ENCODE assay signal across 24 cellular contexts in genomic region chr11:571802-572185, GRCh38.
"Had no signal": no experiment of that assay in that cellular context is flagged by ENCODE, and none has a peak within 500 bp of the region (broad histone marks: within the 10 kb centered on the region; RNA-seq: fewer than 3 reads in every experiment).

No MANE protein-coding gene starts in this region.

- H3K27ac Mint-ChIP-seq: immature natural killer cell; memory B cell; naive B cell; nephron progenitor cell; stimulated activated naive B cell treated with anti-CD40 and anti-IgM and Interleukin-4, amounts not matched to agents 10 μg/mL and 1 μg/mL and 100 μg/mL, for 72 hours; stimulated activated naive CD8-positive, alpha-beta T cell treated with anti-CD3 and anti-CD28 coated beads, Interleukin-15, amount 100 ng/mL, for 72 hours had no signal

- H3K9me3 ChIP-seq: colonic mucosa, esophagus squamous epithelium, gastroesophageal sphincter, left ventricle myocardium inferior, lower lobe of right lung, sigmoid colon, testis, tibial nerve had no signal

- H3K27me3 ChIP-seq: colonic mucosa, gastroesophageal sphincter, testis, tibial nerve had no signal

- H3K4me3 ChIP-seq: colonic mucosa, esophagus squamous epithelium, gastroesophageal sphincter, left ventricle myocardium inferior, lower lobe of right lung, sigmoid colon, skin epidermis, testis, tibial nerve had no signal

- DNase-seq: colonic mucosa; dermis blood vessel endothelial cell; esophagus squamous epithelium; foreskin fibroblast; glutamatergic neuron; immature natural killer cell; left cardiac atrium; left ventricle myocardium inferior; lower lobe of right lung; midbrain; naive B cell; nephron progenitor cell; posterior cingulate gyrus; sigmoid colon; stimulated activated CD4-positive, alpha-beta T cell treated with anti-CD3 and anti-CD28 coated beads, Interleukin-2, amount 100 ng/mL, for 24 hours; stimulated activated CD4-positive, alpha-beta T cell treated with anti-CD3 and anti-CD28 coated beads, Interleukin-4, amount 100 ng/mL, for 4 hours; stimulated activated naive B cell treated with anti-CD40 and anti-IgM and Interleukin-4, amounts not matched to agents 10 μg/mL and 1 μg/mL and 100 μg/mL, for 72 hours; stimulated activated naive CD8-positive, alpha-beta T cell treated with anti-CD3 and anti-CD28 coated beads, Interleukin-15, amount 100 ng/mL, for 72 hours; testis had no signal

- H3K36me3 ChIP-seq: colonic mucosa, esophagus squamous epithelium, gastroesophageal sphincter, left ventricle myocardium inferior, lower lobe of right lung, sigmoid colon, tibial nerve had no signal

- H3K4me3 Mint-ChIP-seq: immature natural killer cell; memory B cell; nephron progenitor cell; stimulated activated naive B cell treated with anti-CD40 and anti-IgM and Interleukin-4, amounts not matched to agents 10 μg/mL and 1 μg/mL and 100 μg/mL, for 72 hours; stimulated activated naive CD8-positive, alpha-beta T cell treated with anti-CD3 and anti-CD28 coated beads, Interleukin-15, amount 100 ng/mL, for 72 hours had no signal

- H3K27ac ChIP-seq: colonic mucosa, esophagus squamous epithelium, gastroesophageal sphincter, left ventricle myocardium inferior, lower lobe of right lung, sigmoid colon, skin epidermis, testis, tibial nerve had no signal

- FAIRE-seq: keratinocyte had no signal

- ATAC-seq: gastroesophageal sphincter; left cardiac atrium; lower lobe of right lung; stimulated activated naive B cell treated with anti-CD40 and anti-IgM and Interleukin-4, amounts not matched to agents 10 μg/mL and 1 μg/mL and 100 μg/mL, for 72 hours; stimulated activated naive CD8-positive, alpha-beta T cell treated with anti-CD3 and anti-CD28 coated beads, Interleukin-15, amount 100 ng/mL, for 72 hours had no signal

- H3K36me3 Mint-ChIP-seq: immature natural killer cell; memory B cell; naive B cell; stimulated activated naive B cell treated with anti-CD40 and anti-IgM and Interleukin-4, amounts not matched to agents 10 μg/mL and 1 μg/mL and 100 μg/mL, for 72 hours had no signal

- H3K9me3 Mint-ChIP-seq: immature natural killer cell; memory B cell; naive B cell; nephron progenitor cell; stimulated activated naive B cell treated with anti-CD40 and anti-IgM and Interleukin-4, amounts not matched to agents 10 μg/mL and 1 μg/mL and 100 μg/mL, for 72 hours; stimulated activated naive CD8-positive, alpha-beta T cell treated with anti-CD3 and anti-CD28 coated beads, Interleukin-15, amount 100 ng/mL, for 72 hours had no signal
